11 cellular contexts compared by ENCODE assay signal in genomic region chr9:127417130-127418036, GRCh38. TPM values are rescaled to one million over a fixed set of nuclear protein-coding genes. Genes with fewer than 3 reads are reported as not detected.
DNase-seq lines count a peak whose midpoint lies in the region; ATAC-seq and TF ChIP-seq lines count a peak whose summit lies in the region.
"Had no signal": no experiment of that assay in that cellular context is flagged by ENCODE, and none has a peak within 500 bp of the region (broad histone marks: within the 10 kb centered on the region; RNA-seq: fewer than 3 reads in every experiment).

No MANE protein-coding gene starts in this region.

- H2BK5ac ChIP-seq in IMR-90 (ENCODE audit: low read depth, low read length, poor library complexity, severe bottlenecking): no peak overlapping the region

- H2AK5ac ChIP-seq in IMR-90 (ENCODE audit: low read depth, low read length): no peak overlapping the region

- H2BK20ac ChIP-seq in IMR-90 (ENCODE audit: low read depth, low read length): no peak overlapping the region

- H4K8ac ChIP-seq in IMR-90 (ENCODE audit: low read depth in 2 of 2, low read length in 2 of 2): no peak overlapping the region

- H3K9me3 Mint-ChIP-seq in neural progenitor cell: no peaks in the 10 kb centered on the region
- no peaks in the 10 kb centered on the region for H3K9me3 Mint-ChIP-seq in WTC11

- peaks cover 9% of the 10 kb centered on the region; the same call in 1 of the 2 replicates for H3K9me1 ChIP-seq in IMR-90 (ENCODE audit: insufficient read depth, low read length)

- no peak overlapping the region for H3K9ac ChIP-seq in IMR-90 (ENCODE audit: low read depth, low read length)
- no peak overlapping the region for H3K9ac ChIP-seq in neural progenitor cell

- H3K36me3 Mint-ChIP-seq in neural progenitor cell (peaks cover 9% of the 10 kb centered on the region), WTC11 (no peaks in the 10 kb centered on the region)

- H3K4me3 ChIP-seq in IMR-90 (ENCODE audit: insufficient read depth, low read depth, low read length) (no peak overlapping the region), left lung (no peak overlapping the region), neural progenitor cell (no peak overlapping the region)

- peaks cover 6% of the 10 kb centered on the region for H3K79me2 ChIP-seq in neural progenitor cell (ENCODE audit: low read depth)

- H3K27ac ChIP-seq in IMR-90 (ENCODE audit: insufficient read depth, low read length) (no peak overlapping the region), left lung (no peak overlapping the region), neural progenitor cell (no peak overlapping the region)

- H2BK15ac ChIP-seq in IMR-90 (ENCODE audit: low read depth, low read length): no peak overlapping the region

- POLR2A ChIA-PET in IMR-90 (lab: Charles Lee; ENCODE audit: unreplicated experiment) (interaction anchor here (0.6 kb wide), 1 partner anchor 10 kb away, joined by 3 read pairs; no protein-coding TSS in a partner anchor), WTC11 (lab: Charles Lee) (interaction anchor here (0.7 to 1.3 kb wide), 2 partner anchors 21 to 193 kb away, joined by 3 to 5 read pairs; partner anchors contain the start of gene SLC2A8)

- in situ Hi-C loops in IMR-90 (cut with MboI; ENCODE audit: low sequenced_read_pairs): no loop called here

- H3K27me3 ChIP-seq in IMR-90 (ENCODE audit: control insufficient read depth, insufficient read depth, low read length) (no peaks in the 10 kb centered on the region), left lung (no peaks in the 10 kb centered on the region), neural progenitor cell (no peaks in the 10 kb centered on the region)

- 75% methylated on average over 6 of the region's 15 CpGs; no CpG with 5 or more reads in 1 of the 2 experiments for WGBS in IMR-90 (ENCODE audit: extremely low coverage in 2 of 2, insufficient read length in 1 of 2), 2 experiments

- H3K4ac ChIP-seq in IMR-90 (ENCODE audit: low read depth, low read length): no peak overlapping the region

- no peak overlapping the region for H4K5ac ChIP-seq in IMR-90 (ENCODE audit: low read depth, low read length)

- no peak overlapping the region for H2AK9ac ChIP-seq in IMR-90 (replicated peaks; ENCODE audit: low read depth, low read length, poor library complexity)

- H3K36me3 ChIP-seq in IMR-90 (ENCODE audit: control insufficient read depth, insufficient read depth, low read length) (0 out of 2 replicates have a peak, but pooled peaks cover 2% of the 10 kb centered on the region), left lung (no peaks in the 10 kb centered on the region), neural progenitor cell (no peaks in the 10 kb centered on the region)

- DNase-seq in COLO829 (ENCODE audit: low spot score) (peak; percentile 86), IMR-90 (peak; percentile 78), astrocyte of the hippocampus (ENCODE audit: low read depth, low spot score) (peak; percentile 24), left lung (no peak), erythroblast (lab: John Stamatoyannopoulos, UW) (no peak), neural progenitor cell (ENCODE audit: low spot score) (no peak), WTC11 (ENCODE audit: low spot score) (no peak), NCI-H128 (lab: John Stamatoyannopoulos, UW; ENCODE audit: unreplicated experiment) (no peak)
- DNase-seq: activated effector memory CD4-positive, alpha-beta T cell treated with Interleukin-2 at 50 U/mL for 16 hours; DMS79 treated with DMSO at 0.1 percent for 48 hours; MM.1S had no signal

- CTCF ChIA-PET in IMR-90 (lab: Yijun Ruan, JAX) (interaction anchor here (1.5 kb wide), 1 partner anchor 212 kb away, joined by 3 read pairs; no protein-coding TSS in a partner anchor), WTC11 (lab: Charles Lee) (interaction anchor here (0.7 to 3.3 kb wide), 26 partner anchors 9 to 452 kb away, joined by 3 to 37 read pairs (median 4); partner anchors contain the start of genes SLC2A8 and TOR2A)

- intact Hi-C loops in IMR-90 (cut with micrococcal nuclease): no loop called here
- intact Hi-C loops in left lung (cut with DNase I): no loop called here

- no peak overlapping the region for H3K18ac ChIP-seq in IMR-90 (ENCODE audit: low read depth, low read length)

- no peak overlapping the region for H3K56ac ChIP-seq in IMR-90 (ENCODE audit: extremely low read depth, insufficient read depth, low read length)

- TF ChIP-seq POLR2A in IMR-90 (IDR thresholded peaks at IDR 0.05; ENCODE audit: low read depth, low read length) (no peak), erythroblast (IDR thresholded peaks at IDR 0.05; ENCODE audit: low read length) (no peak)

- H3K79me1 ChIP-seq in IMR-90 (ENCODE audit: low read depth in 1 of 2, low read length in 2 of 2): peaks cover 4 to 8% of the 10 kb centered on the region in 2 experiments

- H2AFZ ChIP-seq in IMR-90 (replicated peaks; ENCODE audit: low read length, poor library complexity) (peak overlapping the region; percentile 40), neural progenitor cell (replicated peaks) (no peak overlapping the region)

- peaks cover 4% of the 10 kb centered on the region for H3K4me1 Mint-ChIP-seq in neural progenitor cell
- H3K4me1 Mint-ChIP-seq in WTC11: peaks cover 20% of the 10 kb centered on the region

- no peak overlapping the region for H4K91ac ChIP-seq in IMR-90 (ENCODE audit: insufficient read depth, low read depth, low read length)

- H3F3A ChIP-seq in neural progenitor cell (ENCODE audit: low read depth): no peaks in the 10 kb centered on the region

- no peak overlapping the region for H3K14ac ChIP-seq in IMR-90 (replicated peaks; ENCODE audit: low read depth, low read length)

- H3K27ac Mint-ChIP-seq in neural progenitor cell (no peak overlapping the region), WTC11 (no peak overlapping the region)

- H3K4me1 ChIP-seq in IMR-90 (ENCODE audit: control insufficient read depth, insufficient read depth, low read length): peaks cover 2% of the 10 kb centered on the region
- H3K4me1 ChIP-seq in left lung: peaks cover 0 to 10% of the 10 kb centered on the region in 2 donors
- H3K4me1 ChIP-seq in neural progenitor cell: peaks cover 6% of the 10 kb centered on the region

- H4K20me1 ChIP-seq in IMR-90 (ENCODE audit: insufficient read depth, low read length) (no peaks in the 10 kb centered on the region), neural progenitor cell (ENCODE audit: low read depth) (no peaks in the 10 kb centered on the region)

- dilution Hi-C loops in IMR-90 (cut with HindIII; ENCODE audit: low sequenced_read_pairs, unreplicated experiment): no loop called here

- TF ChIP-seq RAD21 in IMR-90 (IDR thresholded peaks at IDR 0.05; ENCODE audit: low read length): no peak

- no peak overlapping the region for H3K4me2 ChIP-seq in IMR-90 (ENCODE audit: low read depth, low read length)
- H3K4me2 ChIP-seq in neural progenitor cell: no peak overlapping the region

- H3K9me3 ChIP-seq in IMR-90 (ENCODE audit: control insufficient read depth, insufficient read depth, low read length): no peaks in the 10 kb centered on the region
- no peaks in the 10 kb centered on the region for H3K9me3 ChIP-seq in left lung
- H3K9me3 ChIP-seq in neural progenitor cell (ENCODE audit: low read depth): no peaks in the 10 kb centered on the region

- ATAC-seq in IMR-90 (ENCODE audit: low read depth): peak; percentile 52
- ATAC-seq in left lung: peak; percentile 16
- no peak for ATAC-seq in WTC11

- H3K27me3 Mint-ChIP-seq in neural progenitor cell (ENCODE audit: insufficient read depth, low read depth) (peaks cover 8% of the 10 kb centered on the region), WTC11 (ENCODE audit: low read depth) (peaks cover 3% of the 10 kb centered on the region; the same call in 1 of the 2 replicates)

- BruUV-seq in IMR-90 (replicated peaks; lab: Mats Ljungman, UMichigan): no TSS peak

- H3K4me3 Mint-ChIP-seq in neural progenitor cell (no peak overlapping the region), WTC11 (no peak overlapping the region)

- H2BK120ac ChIP-seq in IMR-90 (ENCODE audit: low read depth, low read length): no peak overlapping the region

- TF ChIP-seq CTCF in IMR-90 (conservative IDR thresholded peaks at IDR 0.05; ENCODE audit: low read depth, low read length): no peak
- TF ChIP-seq CTCF in left lung (IDR thresholded peaks at IDR 0.05): no peak
- no peak for TF ChIP-seq CTCF in neural progenitor cell (IDR thresholded peaks at IDR 0.05)
- no peak for TF ChIP-seq CTCF in WTC11 (IDR thresholded peaks at IDR 0.05)

- H3K23ac ChIP-seq in IMR-90 (ENCODE audit: low read depth, low read length): no peak overlapping the region

TF ChIP-seq in IMR-90, 13 proteins besides CTCF, POLR2A, EP300 and RAD21 (continues in another document):
- no peak for TF ChIP-seq MAZ (IDR thresholded peaks at IDR 0.05; ENCODE audit: borderline replicate concordance, low read depth, low read length)

RNA-seq across cellular contexts. Expression of gene ZNF79, which starts 6.8 kb away (rescaled TPM):
- total RNA-seq in IMR-90 (2012; rRNA removed): 13.9 and 15.4 TPM in 2 replicates
- polyA plus RNA-seq in IMR-90 (2012; rRNA removed): 5.3 and 5.6 TPM in 2 replicates
- 2.4 and 4.0 TPM in 2 replicates for polyA plus RNA-seq in IMR-90 (2012; cell fraction: cytosol; rRNA removed)
- polyA plus RNA-seq in IMR-90 (2012; cell fraction: nucleus; rRNA removed; ENCODE audit: low replicate concordance): 9.5 and 14.4 TPM in 2 replicates
- total RNA-seq in left lung: 1 to 10 TPM; 7.7 to 9.0 TPM
- 6.7 and 7.3 TPM in 2 replicates for total RNA-seq in neural progenitor cell (ENCODE audit: low replicate concordance)
- 7.6 to 9.0 TPM (median 7.7 TPM) in 3 replicates for total RNA-seq in WTC11 (2021)

RNA-seq across cellular contexts. Expression of gene SLC2A8, which starts 20.4 kb away (rescaled TPM):
- total RNA-seq in IMR-90 (2012; rRNA removed) (6.4 and 9.0 TPM in 2 replicates), left lung (10 to 100 TPM; 20.1 to 23.2 TPM), neural progenitor cell (ENCODE audit: low replicate concordance) (9.4 and 22.8 TPM in 2 replicates), WTC11 (2021) (30.2 to 37.4 TPM (median 33.9 TPM) in 3 replicates)
- 12.0 and 13.2 TPM in 2 replicates for polyA plus RNA-seq in IMR-90 (2012; rRNA removed)
- 4.0 and 12.6 TPM in 2 replicates for polyA plus RNA-seq in IMR-90 (2012; cell fraction: cytosol; rRNA removed)
- polyA plus RNA-seq in IMR-90 (2012; cell fraction: nucleus; rRNA removed; ENCODE audit: low replicate concordance): 17.6 and 48.8 TPM in 2 replicates

RNA-seq across cellular contexts. Expression of gene RPL12, which starts 33.8 kb away (rescaled TPM):
- 1,864 and 2,290 TPM in 2 replicates for total RNA-seq in IMR-90 (2012; rRNA removed)
- polyA plus RNA-seq in IMR-90 (2012; rRNA removed): 2,087 and 2,379 TPM in 2 replicates
- polyA plus RNA-seq in IMR-90 (2012; cell fraction: cytosol; rRNA removed): 1,664 and 3,657 TPM in 2 replicates
- 762 and 905 TPM in 2 replicates for polyA plus RNA-seq in IMR-90 (2012; cell fraction: nucleus; rRNA removed; ENCODE audit: low replicate concordance)
- 1,000 to 10,000 TPM in 1 of 2 donors, 100 to 1,000 TPM in 1; 902 to 1,036 TPM for total RNA-seq in left lung
- total RNA-seq in neural progenitor cell (ENCODE audit: low replicate concordance): 2,064 and 2,640 TPM in 2 replicates
- total RNA-seq in WTC11 (2021): 1,902 to 2,162 TPM (median 2,101 TPM) in 3 replicates

RNA-seq across cellular contexts. Expression of gene LRSAM1, which starts 33.9 kb away (rescaled TPM):
- 3.0 and 3.3 TPM in 2 replicates for total RNA-seq in IMR-90 (2012; rRNA removed)
- polyA plus RNA-seq in IMR-90 (2012; rRNA removed): 8.0 and 9.3 TPM in 2 replicates
- polyA plus RNA-seq in IMR-90 (2012; cell fraction: cytosol; rRNA removed): 8.0 and 10.1 TPM in 2 replicates
- 29.5 and 53.3 TPM in 2 replicates for polyA plus RNA-seq in IMR-90 (2012; cell fraction: nucleus; rRNA removed; ENCODE audit: low replicate concordance)
- 10 to 100 TPM; 16.4 to 24.4 TPM for total RNA-seq in left lung
- total RNA-seq in neural progenitor cell (ENCODE audit: low replicate concordance): 6.7 and 14.2 TPM in 2 replicates
- total RNA-seq in WTC11 (2021): 24.6 to 32.4 TPM (median 28.8 TPM) in 3 replicates

Comparison
In these comparisons a context has a peak if more than half of its experiments do, and no peak if none do; other contexts are left out.
1. DNase-seq: peak in COLO829 (single experiment), IMR-90 (single experiment) and astrocyte of the hippocampus (single experiment); none in left lung (0 of 2), erythroblast (0 of 2), neural progenitor cell (single experiment), WTC11 (single experiment) and NCI-H128 (single experiment).